23 cellular contexts compared by ENCODE assay signal in the genomic region with DNA sequence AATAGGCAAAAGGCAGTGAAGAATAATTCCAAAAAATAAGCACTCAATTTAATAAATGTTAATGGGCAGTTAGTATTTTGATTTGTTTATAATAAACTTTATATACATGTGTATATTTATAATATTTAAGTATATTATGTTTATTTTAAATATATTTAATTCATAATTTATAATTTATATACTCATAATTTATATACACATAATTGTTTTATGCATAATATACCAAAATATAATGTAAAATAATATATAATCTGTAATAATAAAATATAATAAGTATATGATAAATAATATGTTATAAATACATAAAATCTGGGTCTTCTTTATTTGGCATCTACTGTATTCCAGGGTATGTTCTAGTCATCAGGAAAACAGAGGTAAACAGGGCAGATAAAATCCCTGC.
"Had no signal": no experiment of that assay in that cellular context is flagged by ENCODE, and none has a peak within 500 bp of the region (broad histone marks: within the 10 kb centered on the region; RNA-seq: fewer than 3 reads in every experiment).

No MANE protein-coding gene starts in this region.

- DNase-seq: IMR-90, Karpas-422, KG1, MG63, NCI-H1092, NCI-H1105 treated with DMSO at 0.1 percent for 48 hours, NCI-H1417 treated with DMSO at 0.1 percent for 48 hours, NCI-H146, NCI-H1694 treated with DMSO at 0.1 percent for 48 hours, NCI-H1930, NCI-H2081, NCI-H2107, NCI-H2227 treated with DMSO at 0.1 percent for 48 hours, NCI-H446, NCI-H510A, NCI-H524 treated with DMSO at 0.1 percent for 48 hours, NCI-H69, NCI-H774, SHP77, SK-N-SH, SW 1271 had no signal

- H3K27me3 ChIP-seq: MG63 had no signal

- ATAC-seq: HepG2 had no signal

- H3K4me3 ChIP-seq: MG63 had no signal

- FAIRE-seq: HepG2 had no signal

- H3K27ac ChIP-seq: RWPE1 had no signal

- H3K36me3 ChIP-seq: MG63 had no signal

- H3K9me3 ChIP-seq: MG63, SK-N-SH had no signal
